ENCODE assay signal across 16 cellular contexts in genomic region chr6:125142614-125143013, GRCh38. TPM values are rescaled to one million over a fixed set of nuclear protein-coding genes. Genes with fewer than 3 reads are reported as not detected.
"Had no signal": no experiment of that assay in that cellular context is flagged by ENCODE, and none has a peak within 500 bp of the region (broad histone marks: within the 10 kb centered on the region; RNA-seq: fewer than 3 reads in every experiment).

No MANE protein-coding gene starts in this region.

- H3K4me3 ChIP-seq: skin epidermis had no signal

- DNase-seq: activated CD4-positive, alpha-beta T cell treated with anti-CD3 and anti-CD28 coated beads for 48 hours; activated CD8-positive, alpha-beta T cell treated with anti-CD3 and anti-CD28 coated beads for 36 hours; activated effector memory CD4-positive, alpha-beta T cell treated with Interleukin-2 at 50 U/mL for 16 hours; activated T-cell treated with anti-CD3 and anti-CD28 coated beads, Interleukin-2, amount 50 U/mL, for 4 hours; amygdala; foreskin melanocyte; head of caudate nucleus; mesenchymal stem cell; retina; stimulated activated CD4-positive, alpha-beta T cell treated with anti-CD3 and anti-CD28 coated beads, Interleukin-15, amount 100 ng/mL, for 24 hours; stimulated activated CD4-positive, alpha-beta T cell treated with anti-CD3 and anti-CD28 coated beads, Interleukin-4, amount 100 ng/mL, for 24 hours; stimulated activated naive CD4-positive, alpha-beta T cell; substantia nigra; trophoblast cell had no signal

- H3K27ac ChIP-seq: skin epidermis had no signal

RNA-seq across cellular contexts. Expression of gene TPD52L1, which starts 11.0 kb away (rescaled TPM):
- total RNA-seq: natural killer cell treated with Interleukin-12 subunit alpha and Interleukin-12 subunit beta and Interleukin-15 and Interleukin-18, amount 100 ng/mL, for 72 hours had no signal
